Comparison of ENCODE assay signal across 9 cellular contexts in genomic region chr1:110084226-110085078, GRCh38. TPM values are rescaled to one million over a fixed set of nuclear protein-coding genes. Genes with fewer than 3 reads are reported as not detected.
DNase-seq lines count a peak whose midpoint lies in the region; ATAC-seq, FAIRE-seq and TF ChIP-seq lines count a peak whose summit lies in the region.
"Had no signal": no experiment of that assay in that cellular context is flagged by ENCODE, and none has a peak within 500 bp of the region (broad histone marks: within the 10 kb centered on the region; RNA-seq: fewer than 3 reads in every experiment).

No MANE protein-coding gene starts in this region.

- peaks cover 15% of the 10 kb centered on the region for H3K4me1 Mint-ChIP-seq in CD8-positive, alpha-beta T cell (ENCODE audit: low read depth)
- peaks cover 6% of the 10 kb centered on the region for H3K4me1 Mint-ChIP-seq in astrocyte (ENCODE audit: low read depth, unreplicated experiment)

- peak overlapping the region; percentile 85 for H3K4me3 Mint-ChIP-seq in CD8-positive, alpha-beta T cell
- peak overlapping the region; percentile 76 for H3K4me3 Mint-ChIP-seq in astrocyte (ENCODE audit: unreplicated experiment)

- CTCF ChIA-PET in CD8-positive, alpha-beta T cell (lab: Charles Lee): interaction anchor here (1.4 to 1.7 kb wide), 2 partner anchors 7 to 22 kb away, joined by 3 to 6 read pairs; no protein-coding TSS in a partner anchor

- no peaks in the 10 kb centered on the region for H3K9me3 Mint-ChIP-seq in CD8-positive, alpha-beta T cell
- H3K9me3 Mint-ChIP-seq in astrocyte (ENCODE audit: unreplicated experiment): peaks cover 6% of the 10 kb centered on the region

- FAIRE-seq in astrocyte (lab: Jason Lieb, UNC): no peak

- intact Hi-C loops in CD8-positive, alpha-beta T cell (cut with DNase I, micrococcal nuclease): no loop called here

- peak overlapping the region; percentile 83 for H3K4me2 ChIP-seq in astrocyte (ENCODE audit: low read length)
- H3K4me2 ChIP-seq in skeletal muscle satellite cell (ENCODE audit: low read length): peak overlapping the region; percentile 94

- H3K27ac ChIP-seq in CD8-positive, alpha-beta T cell (ENCODE audit: low read depth, low read length): no peak overlapping the region
- H3K27ac ChIP-seq in astrocyte (ENCODE audit: low read depth, low read length): no peak overlapping the region
- H3K27ac ChIP-seq in iPS-20b (ENCODE audit: low read length): no peak overlapping the region
- H3K27ac ChIP-seq: epithelial cell of prostate had no signal

- H3K27ac Mint-ChIP-seq in CD8-positive, alpha-beta T cell: no peak overlapping the region
- no peak overlapping the region for H3K27ac Mint-ChIP-seq in astrocyte (ENCODE audit: unreplicated experiment)

- no peaks in the 10 kb centered on the region for H3K36me3 Mint-ChIP-seq in CD8-positive, alpha-beta T cell
- peaks cover 2% of the 10 kb centered on the region for H3K36me3 Mint-ChIP-seq in astrocyte (ENCODE audit: low read depth, unreplicated experiment)

- H3K36me3 ChIP-seq in CD8-positive, alpha-beta T cell (ENCODE audit: insufficient read depth, low read length): no peaks in the 10 kb centered on the region
- H3K36me3 ChIP-seq in astrocyte (ENCODE audit: insufficient read depth, low read length): no peaks in the 10 kb centered on the region
- H3K36me3 ChIP-seq in iPS-20b (ENCODE audit: insufficient read depth, low read depth, low read length): no peaks in the 10 kb centered on the region
- no peaks in the 10 kb centered on the region for H3K36me3 ChIP-seq in skeletal muscle satellite cell (ENCODE audit: insufficient read depth, low read length)

- no peaks in the 10 kb centered on the region for H3K9me3 ChIP-seq in CD8-positive, alpha-beta T cell (ENCODE audit: low read length)
- H3K9me3 ChIP-seq in astrocyte (ENCODE audit: insufficient read depth, low read depth, low read length): no peaks in the 10 kb centered on the region
- no peaks in the 10 kb centered on the region; the same call in 1 of the 2 replicates for H3K9me3 ChIP-seq in iPS-20b (ENCODE audit: insufficient read depth, low read depth, low read length)
- no peaks in the 10 kb centered on the region for H3K9me3 ChIP-seq in skeletal muscle satellite cell (replicated peaks; ENCODE audit: low read length)

- H3K27me3 Mint-ChIP-seq in CD8-positive, alpha-beta T cell (ENCODE audit: low read depth): peaks cover 62% of the 10 kb centered on the region
- H3K27me3 Mint-ChIP-seq in astrocyte (ENCODE audit: low read depth, unreplicated experiment): peaks cover 81% of the 10 kb centered on the region

- no peaks in the 10 kb centered on the region for H4K20me1 ChIP-seq in astrocyte (ENCODE audit: insufficient read depth, low read length)

- H3K79me2 ChIP-seq in astrocyte (ENCODE audit: insufficient read depth, low read length): no peaks in the 10 kb centered on the region

- peak in 1 of 7 experiments; percentile 31 for DNase-seq in CD8-positive, alpha-beta T cell
- peak; percentile 12 to 27 for DNase-seq in Kasumi-1 (lab: John Stamatoyannopoulos, UW)
- peak; percentile 32 for DNase-seq in astrocyte (ENCODE audit: low read depth)
- DNase-seq in GOT3 (lab: John Stamatoyannopoulos, UW): no peak
- no peak for DNase-seq in NCI-H128 (lab: John Stamatoyannopoulos, UW; ENCODE audit: unreplicated experiment)

- H3K4me1 ChIP-seq in CD8-positive, alpha-beta T cell (ENCODE audit: insufficient read depth, low read length): peaks cover 11% of the 10 kb centered on the region
- H3K4me1 ChIP-seq in astrocyte (ENCODE audit: insufficient read depth, low read length): peaks cover 10% of the 10 kb centered on the region
- peaks cover 5% of the 10 kb centered on the region; the same call in 1 of the 2 replicates for H3K4me1 ChIP-seq in iPS-20b (ENCODE audit: insufficient read depth, low read length)
- H3K4me1 ChIP-seq in skeletal muscle satellite cell (ENCODE audit: control insufficient read depth, insufficient read depth, low read length): peaks cover 9% of the 10 kb centered on the region

- peak overlapping the region; percentile 52 for H3K4me3 ChIP-seq in CD8-positive, alpha-beta T cell (ENCODE audit: low read depth, low read length)
- H3K4me3 ChIP-seq in astrocyte (ENCODE audit: insufficient read depth, low read depth, low read length) (peak overlapping the region; percentile 53), iPS-20b (ENCODE audit: low read length) (peak overlapping the region; percentile 35), skeletal muscle satellite cell (ENCODE audit: low read length) (peak overlapping the region; percentile 73)

- H3K27me3 ChIP-seq in CD8-positive, alpha-beta T cell (ENCODE audit: insufficient read depth, low read length): peaks cover 12% of the 10 kb centered on the region
- peaks cover 62% of the 10 kb centered on the region for H3K27me3 ChIP-seq in astrocyte (ENCODE audit: insufficient read depth, low read length)
- peaks cover 86% of the 10 kb centered on the region for H3K27me3 ChIP-seq in iPS-20b (ENCODE audit: insufficient read depth, low read length)
- H3K27me3 ChIP-seq in skeletal muscle satellite cell (ENCODE audit: control insufficient read depth, insufficient read depth, low read length): peaks cover 66% of the 10 kb centered on the region

- peak; percentile 53 for ATAC-seq in CD8-positive, alpha-beta T cell
- ATAC-seq in GM21447 (IDR thresholded peaks at IDR 0.05; ENCODE audit: unreplicated experiment): no peak

- no peak for TF ChIP-seq CTCF in CD8-positive, alpha-beta T cell (IDR thresholded peaks at IDR 0.05)
- no peak for TF ChIP-seq CTCF in astrocyte (IDR thresholded peaks at IDR 0.05; ENCODE audit: insufficient read depth, low read depth, low read length)

- H3K9ac ChIP-seq in astrocyte (ENCODE audit: low read length) (no peak overlapping the region), iPS-20b (ENCODE audit: low read depth, low read length) (no peak overlapping the region), skeletal muscle satellite cell (ENCODE audit: low read depth, low read length) (peak overlapping the region; percentile 59)

- POLR2A ChIA-PET in CD8-positive, alpha-beta T cell (lab: Charles Lee): no interaction called here

- peak overlapping the region; percentile 57 for H2AFZ ChIP-seq in astrocyte (ENCODE audit: low read depth, low read length)

RNA-seq across cellular contexts. Expression of gene ALX3, which starts 14.0 kb away (rescaled TPM):
- total RNA-seq in CD8-positive, alpha-beta T cell: not detected
- total RNA-seq in astrocyte: not detected in 2 replicates
- total RNA-seq in skeletal muscle satellite cell (2012; rRNA removed): not detected in 2 replicates

RNA-seq across cellular contexts. Expression of gene UBL4B, which starts 27.8 kb away (rescaled TPM):
- not detected for total RNA-seq in CD8-positive, alpha-beta T cell
- total RNA-seq in astrocyte: not detected in 2 replicates
- not detected in 2 replicates for total RNA-seq in skeletal muscle satellite cell (2012; rRNA removed)

RNA-seq across cellular contexts. Expression of gene STRIP1, which starts 50.0 kb away (rescaled TPM):
- total RNA-seq in CD8-positive, alpha-beta T cell: 100 to 1,000 TPM in 1 of 2 experiments, 10 to 100 TPM in 1; 94.6 to 109 TPM
- 40.8 and 42.5 TPM in 2 replicates for total RNA-seq in astrocyte
- 29.2 and 32.3 TPM in 2 replicates for total RNA-seq in skeletal muscle satellite cell (2012; rRNA removed)

Comparison
In these comparisons a context has a peak if more than half of its experiments do, and no peak if none do; other contexts are left out.
1. DNase-seq: peak in Kasumi-1 (2 of 2) and astrocyte (single experiment); none in GOT3 (single experiment) and NCI-H128 (single experiment).
2. Peak in every context shown above with its lines, with median percentiles within 50 percentile points of each other: H3K4me3 ChIP-seq.